8 cellular contexts compared by ENCODE assay signal in genomic region chr14:24196071-24197061, GRCh38. TPM values are rescaled to one million over a fixed set of nuclear protein-coding genes. Genes with fewer than 3 reads are reported as not detected.
DNase-seq lines count a peak whose midpoint lies in the region; ATAC-seq and TF ChIP-seq lines count a peak whose summit lies in the region.

No MANE protein-coding gene starts in this region.

- ATAC-seq in HG02642 (IDR thresholded peaks at IDR 0.05; ENCODE audit: poor library complexity, unreplicated experiment) (peak; percentile 28), mucosa of descending colon (peak; percentile 43)

- intact Hi-C loops in mucosa of descending colon (cut with DNase I, micrococcal nuclease), result no loop called here

- no peaks in the 10 kb centered on the region for H3K9me3 ChIP-seq in effector memory CD4-positive, alpha-beta T cell (ENCODE audit: control insufficient read depth, low read length)
- no peaks in the 10 kb centered on the region for H3K9me3 ChIP-seq in mucosa of descending colon

- H3K4me3 ChIP-seq in effector memory CD4-positive, alpha-beta T cell (ENCODE audit: insufficient read depth, low read depth, low read length, poor library complexity, severe bottlenecking), result peak overlapping the region; percentile 81
- peak overlapping the region; percentile 82 for H3K4me3 ChIP-seq in mucosa of descending colon

- H3K4me3 Mint-ChIP-seq in T-helper 2 cell treated with Interferon-gamma antibody and Interleukin-4, amounts not matched to agents 5 μg/mL and 100 μg/mL, for 36 hours, result peak overlapping the region; percentile 98

- H3K27ac ChIP-seq in effector memory CD4-positive, alpha-beta T cell (ENCODE audit: insufficient read depth, low read length, poor library complexity, severe bottlenecking), result peak overlapping the region; percentile 99

- no peak for DNase-seq in T-helper 2 cell treated with Interferon-gamma antibody and Interleukin-4, amounts not matched to agents 5 μg/mL and 100 μg/mL, for 36 hours (ENCODE audit: low spot score)
- no peak for DNase-seq in T-helper 2 cell
- DNase-seq in OCI-M1 (lab: John Stamatoyannopoulos, UW), result peak; percentile 52
- DNase-seq in effector memory CD4-positive, alpha-beta T cell, result no peak
- no peak for DNase-seq in mucosa of descending colon
- no peak for DNase-seq in NCI-H2171 treated with DMSO at 0.1 percent for 48 hours (lab: John Stamatoyannopoulos, UW)
- no peak for DNase-seq in LoVo (ENCODE audit: low spot score)

- H3K4me1 Mint-ChIP-seq in T-helper 2 cell treated with Interferon-gamma antibody and Interleukin-4, amounts not matched to agents 5 μg/mL and 100 μg/mL, for 36 hours (ENCODE audit: low read depth), result peaks cover 42% of the 10 kb centered on the region

- H3K9me3 Mint-ChIP-seq in T-helper 2 cell treated with Interferon-gamma antibody and Interleukin-4, amounts not matched to agents 5 μg/mL and 100 μg/mL, for 36 hours, result peaks cover 2% of the 10 kb centered on the region

- peak overlapping the region; percentile 98 for H3K27ac Mint-ChIP-seq in T-helper 2 cell treated with Interferon-gamma antibody and Interleukin-4, amounts not matched to agents 5 μg/mL and 100 μg/mL, for 36 hours

- TF ChIP-seq CTCF in mucosa of descending colon (IDR thresholded peaks at IDR 0.05), result no peak

- peaks cover 50% of the 10 kb centered on the region for H3K36me3 Mint-ChIP-seq in T-helper 2 cell treated with Interferon-gamma antibody and Interleukin-4, amounts not matched to agents 5 μg/mL and 100 μg/mL, for 36 hours (ENCODE audit: low read depth)

- no peaks in the 10 kb centered on the region for H3K27me3 Mint-ChIP-seq in T-helper 2 cell treated with Interferon-gamma antibody and Interleukin-4, amounts not matched to agents 5 μg/mL and 100 μg/mL, for 36 hours (ENCODE audit: low read depth)

- H3K36me3 ChIP-seq in effector memory CD4-positive, alpha-beta T cell (ENCODE audit: control insufficient read depth, insufficient read depth, low read length), result peaks cover 6% of the 10 kb centered on the region
- H3K36me3 ChIP-seq in mucosa of descending colon (ENCODE audit: low read depth), result no peaks in the 10 kb centered on the region

- no peaks in the 10 kb centered on the region for H3K27me3 ChIP-seq in effector memory CD4-positive, alpha-beta T cell (replicated peaks; ENCODE audit: control insufficient read depth, insufficient read depth, low read length, poor library complexity, severe bottlenecking)

- peaks cover 12% of the 10 kb centered on the region for H3K4me1 ChIP-seq in effector memory CD4-positive, alpha-beta T cell (ENCODE audit: control insufficient read depth, insufficient read depth, low read length, poor library complexity, severe bottlenecking)
- peaks cover 25% of the 10 kb centered on the region for H3K4me1 ChIP-seq in mucosa of descending colon (ENCODE audit: low read depth)

RNA-seq across cellular contexts. Expression of gene TM9SF1, which starts 1.1 kb away (rescaled TPM):
- total RNA-seq in mucosa of descending colon, result 10 to 100 TPM; 41.7 to 49.1 (median 47.1) TPM

RNA-seq across cellular contexts. Expression of gene IPO4, which starts 7.8 kb away (rescaled TPM):
- total RNA-seq in mucosa of descending colon, result 10 to 100 TPM; 23.2 to 29.3 (median 26.8) TPM

RNA-seq across cellular contexts. Expression of gene TSSK4, which starts 9.1 kb away (rescaled TPM):
- total RNA-seq in mucosa of descending colon, result under 1 TPM in 2 of 3 donors, not detected in 1; 0.36 to 0.82 TPM

RNA-seq across cellular contexts. Expression of gene CHMP4A, which starts 16.9 kb away (rescaled TPM):
- total RNA-seq in mucosa of descending colon, result 10 to 100 TPM; 47.6 to 67.8 (median 49.5) TPM

RNA-seq across cellular contexts. Expression of gene MDP1, which starts 19.5 kb away (rescaled TPM):
- total RNA-seq in mucosa of descending colon, result 10 to 100 TPM; 11.1 to 14.8 (median 13.2) TPM
